Comparison of ENCODE assay signal across 10 cellular contexts in genomic region chr9:134707031-134707680, GRCh38.
DNase-seq lines count a peak whose midpoint lies in the region; ATAC-seq and TF ChIP-seq lines count a peak whose summit lies in the region.
"Had no signal": no experiment of that assay in that cellular context is flagged by ENCODE, and none has a peak within 500 bp of the region (broad histone marks: within the 10 kb centered on the region; RNA-seq: fewer than 3 reads in every experiment).

No MANE protein-coding gene starts in this region.

- DNase-seq in AG10803 (ENCODE audit: low read depth), result peak; percentile 80
- peak; percentile 97 for DNase-seq in NCI-H2171 treated with DMSO at 0.1 percent for 48 hours (lab: John Stamatoyannopoulos, UW)
- peak; percentile 68 for DNase-seq in epidermal melanocyte (ENCODE audit: insufficient read length, low spot score)
- peak; percentile 76 for DNase-seq in myocyte (ENCODE audit: low read depth)
- no peak for DNase-seq in NCI-H2196 treated with DMSO at 0.1 percent for 48 hours (lab: John Stamatoyannopoulos, UW; ENCODE audit: unreplicated experiment)
- DNase-seq in activated CD8-positive, alpha-beta T cell treated with anti-CD3 and anti-CD28 coated beads, Interleukin-2, amount 10 ng/mL, durations not matched to agents 7 days and 5 days, result no peak
- no peak for DNase-seq in LoVo (ENCODE audit: low spot score)
- no peak for DNase-seq in Ammon's horn (ENCODE audit: low spot score)
- DNase-seq: DND-41; effector CD4-positive, alpha-beta T cell had no signal

- no peaks in the 10 kb centered on the region for H3K9me3 Mint-ChIP-seq in activated CD8-positive, alpha-beta T cell treated with anti-CD3 and anti-CD28 coated beads, Interleukin-2, amount 10 ng/mL, durations not matched to agents 7 days and 5 days (ENCODE audit: insufficient read depth)

- H3K27me3 Mint-ChIP-seq in activated CD8-positive, alpha-beta T cell treated with anti-CD3 and anti-CD28 coated beads, Interleukin-2, amount 10 ng/mL, durations not matched to agents 7 days and 5 days (ENCODE audit: low read depth), result no peaks in the 10 kb centered on the region

- POLR2A ChIA-PET in activated CD8-positive, alpha-beta T cell treated with anti-CD3 and anti-CD28 coated beads, Interleukin-2, amount 10 ng/mL, durations not matched to agents 7 days and 5 days (lab: Charles Lee), result no interaction called here

- no peak overlapping the region for H3K4me3 Mint-ChIP-seq in activated CD8-positive, alpha-beta T cell treated with anti-CD3 and anti-CD28 coated beads, Interleukin-2, amount 10 ng/mL, durations not matched to agents 7 days and 5 days

- no peak for ATAC-seq in activated CD8-positive, alpha-beta T cell treated with anti-CD3 and anti-CD28 coated beads, Interleukin-2, amount 10 ng/mL, durations not matched to agents 7 days and 5 days

- no peaks in the 10 kb centered on the region for H3K36me3 Mint-ChIP-seq in activated CD8-positive, alpha-beta T cell treated with anti-CD3 and anti-CD28 coated beads, Interleukin-2, amount 10 ng/mL, durations not matched to agents 7 days and 5 days (ENCODE audit: low read depth)

- H3K4me3 ChIP-seq in AG10803 (ENCODE audit: low read length), result no peak overlapping the region

- CTCF ChIA-PET in activated CD8-positive, alpha-beta T cell treated with anti-CD3 and anti-CD28 coated beads, Interleukin-2, amount 10 ng/mL, durations not matched to agents 7 days and 5 days (lab: Charles Lee), result no interaction called here

- no peaks in the 10 kb centered on the region for H3K4me1 Mint-ChIP-seq in activated CD8-positive, alpha-beta T cell treated with anti-CD3 and anti-CD28 coated beads, Interleukin-2, amount 10 ng/mL, durations not matched to agents 7 days and 5 days (ENCODE audit: low read depth)

- TF ChIP-seq CTCF in AG10803 (conservative IDR thresholded peaks at IDR 0.05; ENCODE audit: low read length), result no peak

- H3K27ac Mint-ChIP-seq in activated CD8-positive, alpha-beta T cell treated with anti-CD3 and anti-CD28 coated beads, Interleukin-2, amount 10 ng/mL, durations not matched to agents 7 days and 5 days, result no peak overlapping the region

Comparison
In these comparisons a context has a peak if more than half of its experiments do, and no peak if none do; other contexts are left out.
1. DNase-seq: peak in AG10803 (single experiment), NCI-H2171 treated with DMSO at 0.1 percent for 48 hours (single experiment), epidermal melanocyte (single experiment) and myocyte (single experiment); none in NCI-H2196 treated with DMSO at 0.1 percent for 48 hours (single experiment), activated CD8-positive, alpha-beta T cell treated with anti-CD3 and anti-CD28 coated beads, Interleukin-2, amount 10 ng/mL, durations not matched to agents 7 days and 5 days (single experiment), LoVo (single experiment) and Ammon's horn (single experiment).